In the genomic region with DNA sequence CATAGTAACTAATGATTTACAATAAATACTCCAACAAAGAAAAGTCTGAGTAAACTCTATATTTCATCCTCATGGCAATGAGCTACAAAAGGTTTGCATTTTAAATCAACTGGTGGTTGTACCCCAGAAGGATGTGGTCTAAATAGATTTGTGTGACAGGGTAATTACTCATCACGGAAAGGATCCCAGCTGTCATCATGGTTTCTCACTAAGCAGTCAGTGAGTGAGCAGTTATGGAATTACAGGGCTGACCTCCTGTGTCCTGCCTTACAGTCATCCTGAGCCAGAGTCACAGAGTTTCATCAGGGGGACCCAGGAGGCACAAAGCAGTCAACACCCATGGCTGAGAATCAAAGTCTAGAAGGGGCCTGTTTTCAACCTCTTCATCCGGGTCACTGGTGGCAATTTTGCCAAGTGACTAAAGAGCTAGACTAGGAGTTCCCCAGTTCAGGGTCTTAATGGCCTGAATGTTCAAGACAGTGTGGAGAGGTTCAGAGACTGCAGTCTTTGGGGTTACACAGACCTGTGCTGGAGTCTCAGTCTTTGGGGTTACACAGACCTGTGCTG, we compare ENCODE assay signal across 1 cellular context.
A peak's percentile ranks its signal among the peaks of the same experiment; 100 is the strongest.
TF ChIP-seq lines count a peak whose summit lies in the region.

No MANE protein-coding gene starts in this region.

TF ChIP-seq in GM12878, 131 proteins besides CTCF, POLR2A, EP300 and RAD21 (continued from another document):
- TF ChIP-seq, protein P1, sequence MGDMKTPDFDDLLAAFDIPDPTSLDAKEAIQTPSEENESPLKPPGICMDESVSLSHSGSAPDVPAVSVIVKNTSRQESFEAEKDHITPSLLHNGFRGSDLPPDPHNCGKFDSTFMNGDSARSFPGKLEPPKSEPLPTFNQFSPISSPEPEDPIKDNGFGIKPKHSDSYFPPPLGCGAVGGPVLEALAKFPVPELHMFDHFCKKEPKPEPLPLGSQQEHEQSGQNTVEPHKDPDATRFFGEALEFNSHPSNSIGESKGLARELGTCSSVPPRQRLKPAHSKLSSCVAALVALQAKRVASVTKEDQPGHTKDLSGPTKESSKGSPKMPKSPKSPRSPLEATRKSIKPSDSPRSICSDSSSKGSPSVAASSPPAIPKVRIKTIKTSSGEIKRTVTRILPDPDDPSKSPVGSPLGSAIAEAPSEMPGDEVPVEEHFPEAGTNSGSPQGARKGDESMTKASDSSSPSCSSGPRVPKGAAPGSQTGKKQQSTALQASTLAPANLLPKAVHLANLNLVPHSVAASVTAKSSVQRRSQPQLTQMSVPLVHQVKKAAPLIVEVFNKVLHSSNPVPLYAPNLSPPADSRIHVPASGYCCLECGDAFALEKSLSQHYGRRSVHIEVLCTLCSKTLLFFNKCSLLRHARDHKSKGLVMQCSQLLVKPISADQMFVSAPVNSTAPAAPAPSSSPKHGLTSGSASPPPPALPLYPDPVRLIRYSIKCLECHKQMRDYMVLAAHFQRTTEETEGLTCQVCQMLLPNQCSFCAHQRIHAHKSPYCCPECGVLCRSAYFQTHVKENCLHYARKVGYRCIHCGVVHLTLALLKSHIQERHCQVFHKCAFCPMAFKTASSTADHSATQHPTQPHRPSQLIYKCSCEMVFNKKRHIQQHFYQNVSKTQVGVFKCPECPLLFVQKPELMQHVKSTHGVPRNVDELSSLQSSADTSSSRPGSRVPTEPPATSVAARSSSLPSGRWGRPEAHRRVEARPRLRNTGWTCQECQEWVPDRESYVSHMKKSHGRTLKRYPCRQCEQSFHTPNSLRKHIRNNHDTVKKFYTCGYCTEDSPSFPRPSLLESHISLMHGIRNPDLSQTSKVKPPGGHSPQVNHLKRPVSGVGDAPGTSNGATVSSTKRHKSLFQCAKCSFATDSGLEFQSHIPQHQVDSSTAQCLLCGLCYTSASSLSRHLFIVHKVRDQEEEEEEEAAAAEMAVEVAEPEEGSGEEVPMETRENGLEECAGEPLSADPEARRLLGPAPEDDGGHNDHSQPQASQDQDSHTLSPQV (IDR thresholded peaks at IDR 0.05), result no peak
- TF ChIP-seq, protein P2, sequence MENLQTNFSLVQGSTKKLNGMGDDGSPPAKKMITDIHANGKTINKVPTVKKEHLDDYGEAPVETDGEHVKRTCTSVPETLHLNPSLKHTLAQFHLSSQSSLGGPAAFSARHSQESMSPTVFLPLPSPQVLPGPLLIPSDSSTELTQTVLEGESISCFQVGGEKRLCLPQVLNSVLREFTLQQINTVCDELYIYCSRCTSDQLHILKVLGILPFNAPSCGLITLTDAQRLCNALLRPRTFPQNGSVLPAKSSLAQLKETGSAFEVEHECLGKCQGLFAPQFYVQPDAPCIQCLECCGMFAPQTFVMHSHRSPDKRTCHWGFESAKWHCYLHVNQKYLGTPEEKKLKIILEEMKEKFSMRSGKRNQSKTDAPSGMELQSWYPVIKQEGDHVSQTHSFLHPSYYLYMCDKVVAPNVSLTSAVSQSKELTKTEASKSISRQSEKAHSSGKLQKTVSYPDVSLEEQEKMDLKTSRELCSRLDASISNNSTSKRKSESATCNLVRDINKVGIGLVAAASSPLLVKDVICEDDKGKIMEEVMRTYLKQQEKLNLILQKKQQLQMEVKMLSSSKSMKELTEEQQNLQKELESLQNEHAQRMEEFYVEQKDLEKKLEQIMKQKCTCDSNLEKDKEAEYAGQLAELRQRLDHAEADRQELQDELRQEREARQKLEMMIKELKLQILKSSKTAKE (IDR thresholded peaks at IDR 0.05; ENCODE audit: low read depth, poor library complexity, severe bottlenecking), result peak; percentile 74
- TF ChIP-seq PAX5 (IDR thresholded peaks at IDR 0.05; ENCODE audit: borderline replicate concordance, low read depth, low read length) (peak; percentile 81; the same call in 1 of the 2 replicates), CHD2 (IDR thresholded peaks at IDR 0.05; ENCODE audit: borderline replicate concordance, low read depth, low read length) (no peak), CREB1 (IDR thresholded peaks at IDR 0.05; ENCODE audit: low read depth) (peak; percentile 53), PML (IDR thresholded peaks at IDR 0.05; ENCODE audit: low read length) (peak; percentile 69; the same call in 1 of the 2 replicates), MEF2B (IDR thresholded peaks at IDR 0.05; ENCODE audit: partially characterized antibody, poor library complexity, severe bottlenecking) (peak; percentile 19), ZBED1 (IDR thresholded peaks at IDR 0.05; ENCODE audit: borderline replicate concordance) (peak; percentile 92; the same call in 1 of the 2 replicates), YY1 (IDR thresholded peaks at IDR 0.05; ENCODE audit: low read depth, low read length) (no peak), BRCA1 (IDR thresholded peaks at IDR 0.05; ENCODE audit: low read depth, low read length) (no peak), HDGF (IDR thresholded peaks at IDR 0.05) (no peak), TCF12 (IDR thresholded peaks at IDR 0.05; ENCODE audit: low read depth, low read length) (peak; percentile 95), EZH2 (IDR thresholded peaks at IDR 0.05; ENCODE audit: borderline replicate concordance, control insufficient read depth, low read depth, low read length) (no peak), IKZF1 (conservative IDR thresholded peaks at IDR 0.05) (peak; percentile 82), RBBP5 (conservative IDR thresholded peaks at IDR 0.05) (no peak), PAX8 (IDR thresholded peaks at IDR 0.05) (no peak), ZNF384 (IDR thresholded peaks at IDR 0.05; ENCODE audit: borderline replicate concordance, low read depth, low read length) (no peak), MTA2 (IDR thresholded peaks at IDR 0.05; ENCODE audit: low read depth) (peak; percentile 77)
- TF ChIP-seq, protein P3, sequence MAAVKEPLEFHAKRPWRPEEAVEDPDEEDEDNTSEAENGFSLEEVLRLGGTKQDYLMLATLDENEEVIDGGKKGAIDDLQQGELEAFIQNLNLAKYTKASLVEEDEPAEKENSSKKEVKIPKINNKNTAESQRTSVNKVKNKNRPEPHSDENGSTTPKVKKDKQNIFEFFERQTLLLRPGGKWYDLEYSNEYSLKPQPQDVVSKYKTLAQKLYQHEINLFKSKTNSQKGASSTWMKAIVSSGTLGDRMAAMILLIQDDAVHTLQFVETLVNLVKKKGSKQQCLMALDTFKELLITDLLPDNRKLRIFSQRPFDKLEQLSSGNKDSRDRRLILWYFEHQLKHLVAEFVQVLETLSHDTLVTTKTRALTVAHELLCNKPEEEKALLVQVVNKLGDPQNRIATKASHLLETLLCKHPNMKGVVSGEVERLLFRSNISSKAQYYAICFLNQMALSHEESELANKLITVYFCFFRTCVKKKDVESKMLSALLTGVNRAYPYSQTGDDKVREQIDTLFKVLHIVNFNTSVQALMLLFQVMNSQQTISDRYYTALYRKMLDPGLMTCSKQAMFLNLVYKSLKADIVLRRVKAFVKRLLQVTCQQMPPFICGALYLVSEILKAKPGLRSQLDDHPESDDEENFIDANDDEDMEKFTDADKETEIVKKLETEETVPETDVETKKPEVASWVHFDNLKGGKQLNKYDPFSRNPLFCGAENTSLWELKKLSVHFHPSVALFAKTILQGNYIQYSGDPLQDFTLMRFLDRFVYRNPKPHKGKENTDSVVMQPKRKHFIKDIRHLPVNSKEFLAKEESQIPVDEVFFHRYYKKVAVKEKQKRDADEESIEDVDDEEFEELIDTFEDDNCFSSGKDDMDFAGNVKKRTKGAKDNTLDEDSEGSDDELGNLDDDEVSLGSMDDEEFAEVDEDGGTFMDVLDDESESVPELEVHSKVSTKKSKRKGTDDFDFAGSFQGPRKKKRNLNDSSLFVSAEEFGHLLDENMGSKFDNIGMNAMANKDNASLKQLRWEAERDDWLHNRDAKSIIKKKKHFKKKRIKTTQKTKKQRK (IDR thresholded peaks at IDR 0.05; ENCODE audit: low read depth, low read length), result no peak
- TF ChIP-seq, protein P4, sequence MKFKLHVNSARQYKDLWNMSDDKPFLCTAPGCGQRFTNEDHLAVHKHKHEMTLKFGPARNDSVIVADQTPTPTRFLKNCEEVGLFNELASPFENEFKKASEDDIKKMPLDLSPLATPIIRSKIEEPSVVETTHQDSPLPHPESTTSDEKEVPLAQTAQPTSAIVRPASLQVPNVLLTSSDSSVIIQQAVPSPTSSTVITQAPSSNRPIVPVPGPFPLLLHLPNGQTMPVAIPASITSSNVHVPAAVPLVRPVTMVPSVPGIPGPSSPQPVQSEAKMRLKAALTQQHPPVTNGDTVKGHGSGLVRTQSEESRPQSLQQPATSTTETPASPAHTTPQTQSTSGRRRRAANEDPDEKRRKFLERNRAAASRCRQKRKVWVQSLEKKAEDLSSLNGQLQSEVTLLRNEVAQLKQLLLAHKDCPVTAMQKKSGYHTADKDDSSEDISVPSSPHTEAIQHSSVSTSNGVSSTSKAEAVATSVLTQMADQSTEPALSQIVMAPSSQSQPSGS (IDR thresholded peaks at IDR 0.05; ENCODE audit: low read length), result peak; percentile 97
- TF ChIP-seq, protein P5, sequence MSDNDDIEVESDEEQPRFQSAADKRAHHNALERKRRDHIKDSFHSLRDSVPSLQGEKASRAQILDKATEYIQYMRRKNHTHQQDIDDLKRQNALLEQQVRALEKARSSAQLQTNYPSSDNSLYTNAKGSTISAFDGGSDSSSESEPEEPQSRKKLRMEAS (IDR thresholded peaks at IDR 0.05; ENCODE audit: low read depth, low read length), result no peak
